In the genomic region with DNA sequence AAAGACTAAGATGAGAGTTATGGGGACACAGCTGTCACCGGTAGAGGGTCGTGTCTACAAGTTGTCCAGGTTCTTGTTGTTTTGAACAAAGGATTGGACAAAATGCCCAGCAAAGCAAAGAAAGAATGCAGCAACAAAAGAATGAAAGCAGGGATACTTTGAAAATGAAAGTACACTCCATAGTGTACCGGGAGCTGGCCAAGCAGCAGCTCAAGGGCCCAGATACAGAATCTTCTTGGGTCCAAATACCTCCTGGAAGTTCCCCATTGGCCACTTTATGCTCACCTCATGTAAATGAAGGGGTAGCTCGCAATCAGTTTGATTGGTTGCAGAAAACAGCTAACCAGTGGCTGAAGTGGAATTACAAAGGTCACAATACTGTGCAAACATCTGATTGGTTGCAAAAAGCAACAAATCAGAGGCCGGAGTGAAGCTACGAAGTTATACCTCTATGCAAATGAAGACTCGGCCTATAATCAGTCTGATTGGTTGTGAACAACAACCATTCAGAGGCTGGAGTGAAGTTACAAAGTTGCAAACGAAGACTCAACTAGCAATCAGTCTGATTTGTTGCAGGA, we compare ENCODE assay signal across 15 cellular contexts.
"Had no signal": no experiment of that assay in that cellular context is flagged by ENCODE, and none has a peak within 500 bp of the region (broad histone marks: within the 10 kb centered on the region; RNA-seq: fewer than 3 reads in every experiment).

No MANE protein-coding gene starts in this region.

- H3K4me3 ChIP-seq: left ventricle myocardium inferior, psoas muscle had no signal

- DNase-seq: activated CD4-positive, alpha-beta T cell treated with anti-CD3 and anti-CD28 coated beads, Interleukin-2, amount 50 U/mL, for 48 hours; activated CD4-positive, CD25-positive, alpha-beta regulatory T cell treated with anti-CD3 and anti-CD28 coated beads, Interleukin-2, amount 50 U/mL, for 72 hours; activated gamma-delta T cell; activated T-cell treated with anti-CD3 and anti-CD28 coated beads, Interleukin-2, amount 50 U/mL, for 48 hours; anterior cingulate cortex; dermis blood vessel endothelial cell; endodermal cell; erythroblast; left ventricle myocardium inferior; psoas muscle; stimulated activated CD4-positive, alpha-beta T cell treated with anti-CD3 and anti-CD28 coated beads, Interleukin-12 subunit alpha, Interleukin-12 subunit beta, amount 100 ng/mL, for 4 hours; stimulated activated naive CD4-positive, alpha-beta T cell treated with Interleukin-2 at 50 U/mL for 16 hours; trophoblast cell had no signal

- H3K9me3 ChIP-seq: left ventricle myocardium inferior, psoas muscle had no signal

- H3K4me1 ChIP-seq: left ventricle myocardium inferior, psoas muscle had no signal

- H3K27ac ChIP-seq: left ventricle myocardium inferior, psoas muscle had no signal

- FAIRE-seq: keratinocyte had no signal

- H3K36me3 ChIP-seq: left ventricle myocardium inferior had no signal

- ATAC-seq: psoas muscle, sciatic nerve had no signal
